Comparison of ENCODE assay signal across 1 cellular context in the genomic region with DNA sequence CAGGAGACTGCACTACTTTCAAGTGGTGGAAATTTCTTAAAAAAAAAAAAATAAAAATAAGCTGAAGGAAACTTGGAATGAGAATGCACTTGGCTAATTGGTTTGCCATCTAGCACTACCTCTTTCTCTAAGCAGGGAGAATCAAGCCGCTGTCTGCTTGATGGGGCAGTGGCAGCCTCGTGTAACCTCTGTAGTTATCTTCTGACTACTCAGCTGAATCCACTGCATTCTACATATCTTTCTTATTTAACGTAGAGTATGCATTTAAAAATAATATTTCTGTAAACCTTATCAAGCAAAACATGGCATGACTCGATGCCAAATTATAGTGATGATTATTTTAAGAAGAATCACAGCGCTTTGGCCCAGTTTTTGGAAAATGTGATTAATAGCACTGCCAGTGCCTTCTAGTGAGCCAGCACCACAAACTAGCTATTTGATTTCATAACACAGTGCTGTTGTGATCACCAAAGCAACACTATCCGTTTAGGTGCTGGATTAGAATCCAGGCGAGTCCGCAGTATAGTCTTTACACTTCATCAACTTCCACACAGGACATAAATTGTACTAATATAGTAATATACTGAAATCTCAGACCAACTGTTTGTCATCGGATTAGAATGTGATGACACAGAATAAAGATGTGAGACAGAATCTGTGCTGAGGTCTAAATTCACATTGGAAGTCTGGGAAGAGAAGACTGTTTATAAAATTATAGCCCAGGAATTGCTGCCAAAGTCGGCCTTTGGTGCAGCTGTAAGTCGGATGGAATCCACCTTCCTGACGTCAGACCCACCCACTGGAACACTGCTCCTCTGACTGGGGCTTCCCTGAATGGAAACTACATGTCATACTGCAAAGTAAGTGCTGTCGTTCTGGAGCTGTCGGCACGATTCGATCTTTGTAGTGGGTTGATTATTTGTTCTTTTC.
TF ChIP-seq lines count a peak whose summit lies in the region.

No MANE protein-coding gene starts in this region.

TF ChIP-seq in GM23338, 12 proteins besides CTCF, POLR2A, EP300 and RAD21 (continued from another document):
- TF ChIP-seq ZNF462 (CRISPR knock-in tag; IDR thresholded peaks at IDR 0.05) = no peak
- TF ChIP-seq JUNB (IDR thresholded peaks at IDR 0.05; ENCODE audit: unreplicated experiment) = no peak
- TF ChIP-seq ZNF114 (CRISPR knock-in tag; IDR thresholded peaks at IDR 0.05) = no peak
- no peak for TF ChIP-seq POLR2AphosphoS5 (IDR thresholded peaks at IDR 0.05; ENCODE audit: low read depth)
- TF ChIP-seq EZH2phosphoT487 (IDR thresholded peaks at IDR 0.05; ENCODE audit: unreplicated experiment) = no peak
- TF ChIP-seq CREB1 (CRISPR knock-in tag; IDR thresholded peaks at IDR 0.05; ENCODE audit: low read depth) = no peak
- no peak for TF ChIP-seq EZH2 (IDR thresholded peaks at IDR 0.05; ENCODE audit: low read depth, unreplicated experiment)
- no peak for TF ChIP-seq ZNF331 (CRISPR knock-in tag; IDR thresholded peaks at IDR 0.05; ENCODE audit: low read depth)
